Comparison of ENCODE assay signal across 8 cellular contexts in genomic region chr6:133952815-133953633, GRCh38. TPM values are rescaled to one million over a fixed set of nuclear protein-coding genes. Genes with fewer than 3 reads are reported as not detected.
A peak's percentile ranks its signal among the peaks of the same experiment; 100 is the strongest.
DNase-seq lines count a peak whose midpoint lies in the region; ATAC-seq, FAIRE-seq and TF ChIP-seq lines count a peak whose summit lies in the region.

TBPL1 (plus strand) TSS chr6:133953224; CDS start chr6:133980126, 26,902 bp downstream.

- peak; percentile 73 to 96 for DNase-seq in A549 (ENCODE audit: low read depth in 1 of 2, low spot score in 1 of 2)
- DNase-seq in NCI-H2107 treated with DMSO at 0.1 percent for 48 hours (lab: John Stamatoyannopoulos, UW; ENCODE audit: unreplicated experiment): peak; percentile 94
- peak; percentile 97 for DNase-seq in UCSD-AML1 (lab: John Stamatoyannopoulos, UW; ENCODE audit: unreplicated experiment)
- DNase-seq in iPS DF 6.9 (ENCODE audit: low read depth, low spot score): peak; percentile 78
- DNase-seq in gastrocnemius medialis: peak; percentile 85 to 87

- in situ Hi-C loops in gastrocnemius medialis (cut with MboI; ENCODE audit: low sequenced_read_pairs in 4 of 4): no loop called here

- no peaks in the 10 kb centered on the region for H3K9me3 Mint-ChIP-seq in brain

- no peaks in the 10 kb centered on the region for H3K27me3 ChIP-seq in iPS DF 6.9 (ENCODE audit: control insufficient read depth, insufficient read depth, low read length)
- H3K27me3 ChIP-seq in gastrocnemius medialis: no peaks in the 10 kb centered on the region

- ATAC-seq in A549: peak; percentile 93 to 96
- peak; percentile 84 for ATAC-seq in GM18858 (IDR thresholded peaks at IDR 0.05; ENCODE audit: unreplicated experiment)
- ATAC-seq in HG03066 (IDR thresholded peaks at IDR 0.05; ENCODE audit: low read depth, unreplicated experiment): peak; percentile 81
- ATAC-seq in gastrocnemius medialis: peak; percentile 97 to 98

- H3K27ac Mint-ChIP-seq in brain: peak within 1 kb of the TSS; percentile 97 to 100 (median 99)

- peak within 1 kb of the TSS; percentile 94 to 98 (median 95) for H3K4me3 Mint-ChIP-seq in brain

- TF ChIP-seq POLR2A in A549 (IDR thresholded peaks at IDR 0.05; ENCODE audit: low read length) (peak; percentile 55), gastrocnemius medialis (IDR thresholded peaks at IDR 0.05) (peak; percentile 57 to 58)

- TF ChIP-seq CTCF in A549 (IDR thresholded peaks at IDR 0.05) (no peak), brain (conservative IDR thresholded peaks at IDR 0.05) (no peak), gastrocnemius medialis (IDR thresholded peaks at IDR 0.05 in 4 of 5, conservative IDR thresholded peaks at IDR 0.05 in 1 of 5) (no peak)

- H3K27ac ChIP-seq in A549 (peak within 1 kb of the TSS; percentile 89 to 94), iPS DF 6.9 (ENCODE audit: low read length) (no peak within 1 kb of the TSS), gastrocnemius medialis (peak within 1 kb of the TSS; percentile 84 to 94 (median 88))

- WGBS in A549 (ENCODE audit: missing lambda C conversion rate): 0% methylated on average over 15 of the region's 64 CpGs
- WGBS in iPS DF 6.9 (ENCODE audit: insufficient coverage, insufficient read length): no CpG with 5 or more reads among the region's 64 CpGs

- H3K4me3 ChIP-seq in A549: peak within 1 kb of the TSS; percentile 77
- H3K4me3 ChIP-seq in iPS DF 6.9 (ENCODE audit: low read length): peak within 1 kb of the TSS; percentile 74
- peak within 1 kb of the TSS; percentile 75 to 98 (median 91) for H3K4me3 ChIP-seq in gastrocnemius medialis

- CTCF ChIA-PET in A549 (lab: Yijun Ruan, JAX): interaction anchor here (0.8 to 3.4 kb wide), 9 partner anchors 9 to 151 kb away, joined by 3 to 11 read pairs (median 4); no protein-coding TSS in a partner anchor

- POLR2A ChIA-PET in A549 (lab: Yijun Ruan, JAX): interaction anchor here (0.6 to 1.4 kb wide), 4 partner anchors 9 to 469 kb away, joined by 3 to 4 read pairs (median 3); no protein-coding TSS in a partner anchor

- no peaks in the 10 kb centered on the region for H3K36me3 Mint-ChIP-seq in brain

- no peak for TF ChIP-seq RAD21 in A549 (conservative IDR thresholded peaks at IDR 0.05 in 1 of 2, IDR thresholded peaks at IDR 0.05 in 1 of 2)

- peak within 1 kb of the TSS; percentile 96 for H3K4me2 ChIP-seq in A549

- H3K4me1 Mint-ChIP-seq in brain: peaks cover 54% of the 10 kb centered on the region

- intact Hi-C loops in gastrocnemius medialis (cut with DNase I; ENCODE audit: low total_unique reads): no loop called here

- H3K27me3 Mint-ChIP-seq in brain: peaks cover 7% of the 10 kb centered on the region

- peaks cover 23% of the 10 kb centered on the region for H3K4me1 ChIP-seq in A549
- H3K4me1 ChIP-seq in iPS DF 6.9 (ENCODE audit: control insufficient read depth, insufficient read depth, low read length): 0 out of 2 replicates have a peak, but pooled peaks cover 1% of the 10 kb centered on the region
- peaks cover 12 to 20% of the 10 kb centered on the region in 2 donors for H3K4me1 ChIP-seq in gastrocnemius medialis

- no peak for FAIRE-seq in A549 (lab: Jason Lieb, UNC)

- H3K36me3 ChIP-seq in iPS DF 6.9 (ENCODE audit: control insufficient read depth, insufficient read depth, low read length) (no peaks in the 10 kb centered on the region), gastrocnemius medialis (no peaks in the 10 kb centered on the region)

- H3K9me3 ChIP-seq in A549 (no peaks in the 10 kb centered on the region), iPS DF 6.9 (ENCODE audit: control insufficient read depth, insufficient read depth, low read length) (no peaks in the 10 kb centered on the region), gastrocnemius medialis (no peaks in the 10 kb centered on the region)

- TF ChIP-seq EP300 in A549 (IDR thresholded peaks at IDR 0.05): no peak

TF ChIP-seq in A549, 52 proteins besides CTCF, POLR2A, EP300 and RAD21:
- TF ChIP-seq JUN (IDR thresholded peaks at IDR 0.05) (peak; percentile 24 to 92; a peak in 3 of 5 replicates), HEYL (CRISPR knock-in tag; IDR thresholded peaks at IDR 0.05) (no peak), BCL3 (IDR thresholded peaks at IDR 0.05) (peak; percentile 72; the same call in 1 of the 3 replicates), EHF (CRISPR knock-in tag; IDR thresholded peaks at IDR 0.05) (0 out of 2 replicates have a peak, but pooled peaks have one; percentile 65), MAX (IDR thresholded peaks at IDR 0.05) (peak; percentile 57; the same call in 1 of the 2 replicates), CHD2 (IDR thresholded peaks at IDR 0.05; ENCODE audit: low read length, partially characterized antibody) (peak; percentile 30), CEBPB (IDR thresholded peaks at IDR 0.05) (0 out of 4 replicates have a peak, but pooled peaks of 1 of the 2 experiments have one; percentile 8), PBX3 (IDR thresholded peaks at IDR 0.05) (peak; percentile 31; the same call in 1 of the 2 replicates), KDM1A (IDR thresholded peaks at IDR 0.05; ENCODE audit: low read depth) (no peak), GATA3 (IDR thresholded peaks at IDR 0.05; ENCODE audit: borderline replicate concordance) (peak; percentile 47; the same call in 1 of the 2 replicates), MYC (IDR thresholded peaks at IDR 0.05; ENCODE audit: borderline replicate concordance, low read length) (0 out of 2 replicates have a peak, but pooled peaks have one; percentile 34)

RNA-seq across cellular contexts. Expression of gene TBPL1, which starts in this region (rescaled TPM):
- polyA plus RNA-seq in A549 (2011; rRNA removed): 29.9 and 41.1 TPM in 2 replicates
- 15.7 and 16.4 TPM in 2 replicates for polyA plus RNA-seq in A549 (2012; cell fraction: cytosol; rRNA removed)
- polyA plus RNA-seq in A549 (2012; cell fraction: nucleus; rRNA removed): 5.1 and 7.4 TPM in 2 replicates
- 22.4 to 24.7 TPM (median 24.7 TPM) in 3 replicates for polyA plus RNA-seq in A549 (2017; fragmentation: RNase III; extraction: RNeasy Plus Mini Kit Qiagen cat#74134 plus additional on column Dnase treatment)
- 5.8 and 9.0 TPM in 2 replicates for polyA minus RNA-seq in A549 (2011; rRNA and poly(A)+ RNA removed)
- 55.2 TPM for polyA plus RNA-seq in brain (ENCODE audit: insufficient read depth, low read depth, low replicate concordance)
- total RNA-seq in gastrocnemius medialis: 1 to 10 TPM in 3 of 4 donors, under 1 TPM in 1; 0.85 to 9.1 (median 4.7) TPM
